In the genomic region with DNA sequence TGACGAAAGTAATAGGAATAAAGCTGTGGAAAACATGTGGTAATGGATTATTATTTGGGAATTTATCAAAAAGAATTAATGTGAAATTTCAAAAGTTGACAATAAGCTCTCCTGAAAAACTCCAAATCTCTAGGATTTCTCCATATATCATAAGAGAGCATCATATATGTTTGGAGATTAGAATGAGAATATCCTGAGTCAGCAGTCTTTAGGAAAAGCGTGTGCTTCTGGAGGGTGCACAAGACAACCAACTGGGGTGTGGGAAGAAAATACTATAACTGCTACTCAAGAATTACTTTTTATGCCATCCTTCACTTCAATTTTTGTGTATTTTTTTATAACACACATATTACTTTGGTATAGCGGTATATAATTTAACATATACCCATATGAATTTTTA, we compare ENCODE assay signal across 30 cellular contexts.
"Had no signal": no experiment of that assay in that cellular context is flagged by ENCODE, and none has a peak within 500 bp of the region (broad histone marks: within the 10 kb centered on the region; RNA-seq: fewer than 3 reads in every experiment).

No MANE protein-coding gene starts in this region.

- H3K4me3 ChIP-seq: colonic mucosa, esophagus muscularis mucosa, heart right ventricle, left lung, mucosa of descending colon, neural progenitor cell, prostate gland, skin epidermis, suprapubic skin, transverse colon, upper lobe of right lung, uterus had no signal

- DNase-seq: colonic mucosa; effector CD8-positive, alpha-beta T cell; foreskin keratinocyte; glutamatergic neuron; heart right ventricle; hippocampal formation; left cardiac atrium; left lung; mesenchymal stem cell; mucosa of descending colon; naive B cell; right cardiac atrium; stimulated activated CD4-positive, alpha-beta T cell treated with anti-CD3 and anti-CD28 coated beads, Interleukin-15, amount 100 ng/mL, for 24 hours; stimulated activated CD4-positive, alpha-beta T cell treated with anti-CD3 and anti-CD28 coated beads, Interleukin-2, amount 100 ng/mL, for 48 hours; stimulated activated naive CD4-positive, alpha-beta T cell; stimulated activated naive CD8-positive, alpha-beta T cell treated with anti-CD3 and anti-CD28 coated beads, Interleukin-15, amount 100 ng/mL, for 72 hours; transverse colon; upper lobe of right lung; uterus had no signal

- H3K4me1 Mint-ChIP-seq: neural progenitor cell had no signal

- FAIRE-seq: endothelial cell of umbilical vein, islet of Langerhans had no signal

- H3K4me3 Mint-ChIP-seq: dendritic cell treated with granulocyte-macrophage colony-stimulating factor and Interleukin-4, amounts not matched to agents 40 ng/mL and 50 ng/mL, for 4 days; mesothelial cell of epicardium; naive B cell; nephron; neural progenitor cell had no signal

- H3K27ac ChIP-seq: colonic mucosa, esophagus muscularis mucosa, left lung, neural progenitor cell, parathyroid adenoma, transverse colon, upper lobe of right lung, uterus had no signal

- H2AFZ ChIP-seq: neural progenitor cell, parathyroid adenoma had no signal

- ATAC-seq: foreskin keratinocyte; heart right ventricle; left cardiac atrium; left lung; mucosa of descending colon; right cardiac atrium; stimulated activated naive CD8-positive, alpha-beta T cell treated with anti-CD3 and anti-CD28 coated beads, Interleukin-15, amount 100 ng/mL, for 72 hours; upper lobe of right lung had no signal

- H3K4me2 ChIP-seq: neural progenitor cell had no signal

- H3K9me3 ChIP-seq: colonic mucosa, esophagus muscularis mucosa, heart right ventricle, left lung, mucosa of descending colon, prostate gland, suprapubic skin, transverse colon, upper lobe of right lung, uterus had no signal

- H3K4me1 ChIP-seq: colonic mucosa, neural progenitor cell, parathyroid adenoma, uterus had no signal

- H3K27me3 ChIP-seq: colonic mucosa, esophagus muscularis mucosa, foreskin keratinocyte, heart right ventricle, left lung, neural progenitor cell, suprapubic skin, transverse colon, upper lobe of right lung, uterus had no signal

- H3K27me3 Mint-ChIP-seq: dendritic cell treated with granulocyte-macrophage colony-stimulating factor and Interleukin-4, amounts not matched to agents 40 ng/mL and 50 ng/mL, for 4 days; naive B cell; stimulated activated naive CD8-positive, alpha-beta T cell treated with anti-CD3 and anti-CD28 coated beads, Interleukin-15, amount 100 ng/mL, for 72 hours had no signal

- H3K9me3 Mint-ChIP-seq: dendritic cell treated with granulocyte-macrophage colony-stimulating factor and Interleukin-4, amounts not matched to agents 40 ng/mL and 50 ng/mL, for 4 days; mesothelial cell of epicardium; naive B cell; nephron; neural progenitor cell; stimulated activated naive CD8-positive, alpha-beta T cell treated with anti-CD3 and anti-CD28 coated beads, Interleukin-15, amount 100 ng/mL, for 72 hours had no signal

- H3K9ac ChIP-seq: neural progenitor cell, parathyroid adenoma had no signal

- H3K27ac Mint-ChIP-seq: dendritic cell treated with granulocyte-macrophage colony-stimulating factor and Interleukin-4, amounts not matched to agents 40 ng/mL and 50 ng/mL, for 4 days; mesothelial cell of epicardium; neural progenitor cell; stimulated activated naive CD8-positive, alpha-beta T cell treated with anti-CD3 and anti-CD28 coated beads, Interleukin-15, amount 100 ng/mL, for 72 hours had no signal

- H3K79me2 ChIP-seq: parathyroid adenoma had no signal

- H3K36me3 ChIP-seq: uterus had no signal
